In the genomic region with DNA sequence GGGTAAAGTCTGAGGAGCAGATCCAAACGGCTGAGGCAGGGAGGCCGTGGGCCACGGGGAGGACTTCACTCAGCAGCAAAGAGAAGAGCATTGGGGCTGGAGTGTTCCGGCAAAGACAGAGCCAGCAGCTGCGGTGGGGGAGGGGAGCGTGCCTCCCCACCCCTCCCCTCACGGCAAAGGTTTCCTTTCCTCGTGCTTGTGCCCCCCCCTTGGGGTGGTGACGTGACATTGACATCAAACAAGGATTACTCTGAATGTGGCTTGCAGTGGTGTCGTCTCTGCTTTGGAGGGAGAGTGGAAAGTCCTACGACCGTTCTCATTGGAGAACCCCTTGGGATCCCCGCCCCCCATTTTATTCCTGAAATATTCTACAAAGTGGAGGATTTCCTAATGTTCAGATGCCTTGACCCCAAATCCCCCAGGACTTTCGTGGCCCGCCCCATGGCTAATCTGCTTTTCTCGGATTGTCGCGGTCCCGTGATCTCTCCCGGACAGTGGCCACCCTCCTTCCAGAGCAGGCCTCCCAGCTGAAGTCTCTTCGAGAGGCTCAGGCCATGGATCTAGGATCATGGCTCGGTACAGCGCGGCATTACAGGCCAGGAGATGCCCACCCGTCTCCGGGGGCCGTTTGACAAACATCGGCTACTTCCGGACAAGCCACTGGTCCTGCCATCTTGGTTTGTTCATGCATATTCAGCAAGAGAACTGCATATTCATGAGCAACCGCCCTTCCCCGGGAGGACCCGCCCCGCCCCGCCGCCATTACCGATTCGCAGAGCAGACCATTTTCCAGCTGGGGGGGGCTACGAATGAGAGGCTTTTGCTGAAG, we compare ENCODE assay signal across 8 cellular contexts. TPM values are rescaled to one million over a fixed set of nuclear protein-coding genes. Genes with fewer than 3 reads are reported as not detected.
DNase-seq lines count a peak whose midpoint lies in the region; TF ChIP-seq lines count a peak whose summit lies in the region.

No MANE protein-coding gene starts in this region.

- peaks cover 65% of the 10 kb centered on the region for H3K4me1 Mint-ChIP-seq in neural progenitor cell

- POLR2A ChIA-PET in HEK293T (lab: Yijun Ruan, JAX): interaction anchor here (0.7 to 3.6 kb wide), 8 partner anchors 14 to 154 kb away, joined by 3 to 24 read pairs (median 3); a partner anchor contains a TSS

- H3K4me3 Mint-ChIP-seq in neural progenitor cell: peak overlapping the region; percentile 96

- H3K27me3 ChIP-seq in SJCRH30 (no peaks in the 10 kb centered on the region), neural progenitor cell (no peaks in the 10 kb centered on the region), stomach (no peaks in the 10 kb centered on the region)

- H2AFZ ChIP-seq in neural progenitor cell (replicated peaks): peak overlapping the region; percentile 88

- peak; percentile 96 for DNase-seq in ELF-1 (ENCODE audit: low read depth, low spot score)
- peak; percentile 84 for DNase-seq in HEK293T (ENCODE audit: extremely low spot score)
- peak; percentile 87 for DNase-seq in MV-4-11 (lab: John Stamatoyannopoulos, UW)
- peak; percentile 91 to 93 for DNase-seq in SJCRH30
- DNase-seq in activated naive CD4-positive, alpha-beta T cell treated with Interleukin-2 at 50 U/mL for 16 hours: peak; percentile 94
- DNase-seq in foreskin melanocyte: peak; percentile 95
- peak; percentile 94 for DNase-seq in neural progenitor cell (ENCODE audit: low spot score)
- DNase-seq in stomach: peak; percentile 90

- H3K36me3 ChIP-seq in SJCRH30: no peaks in the 10 kb centered on the region
- no peaks in the 10 kb centered on the region for H3K36me3 ChIP-seq in neural progenitor cell
- peaks cover 0 to 8% (median 0%) of the 10 kb centered on the region in 4 donors for H3K36me3 ChIP-seq in stomach

- peaks cover 36% of the 10 kb centered on the region for H3F3A ChIP-seq in neural progenitor cell (ENCODE audit: low read depth)

- H3K36me3 Mint-ChIP-seq in neural progenitor cell: peaks cover 14% of the 10 kb centered on the region

- H3K27ac Mint-ChIP-seq in neural progenitor cell: peak overlapping the region; percentile 100

- CTCF ChIA-PET in HEK293T (lab: Yijun Ruan, JAX): no interaction called here

- no peaks in the 10 kb centered on the region; the same call in 1 of the 2 replicates for H3K4me1 ChIP-seq in SJCRH30
- H3K4me1 ChIP-seq in neural progenitor cell: peaks cover 33% of the 10 kb centered on the region
- H3K4me1 ChIP-seq in stomach: peaks cover 25 to 74% (median 65%) of the 10 kb centered on the region in 4 donors

- peaks cover 39% of the 10 kb centered on the region for H4K20me1 ChIP-seq in neural progenitor cell (ENCODE audit: low read depth)

- TF ChIP-seq CTCF in neural progenitor cell (IDR thresholded peaks at IDR 0.05): no peak
- TF ChIP-seq CTCF in stomach (IDR thresholded peaks at IDR 0.05): no peak

- H3K4me2 ChIP-seq in neural progenitor cell: peak overlapping the region; percentile 99

- H3K9me3 ChIP-seq in SJCRH30 (replicated peaks): no peaks in the 10 kb centered on the region
- H3K9me3 ChIP-seq in neural progenitor cell (ENCODE audit: low read depth): no peaks in the 10 kb centered on the region
- no peaks in the 10 kb centered on the region for H3K9me3 ChIP-seq in stomach

- intact Hi-C loops in stomach (cut with DNase I; ENCODE audit: low total_unique reads): no loop called here

- peaks cover 59% of the 10 kb centered on the region for H3K79me2 ChIP-seq in neural progenitor cell (ENCODE audit: low read depth)

- TF ChIP-seq POLR2A in stomach (IDR thresholded peaks at IDR 0.05): peak in 1 of 4 donors; percentile 60

- peaks cover 9% of the 10 kb centered on the region for H3K27me3 Mint-ChIP-seq in neural progenitor cell (ENCODE audit: insufficient read depth, low read depth)

- H3K27ac ChIP-seq in SJCRH30: peak overlapping the region; percentile 98
- peak overlapping the region; percentile 97 for H3K27ac ChIP-seq in neural progenitor cell
- H3K27ac ChIP-seq in stomach: peak overlapping the region; percentile 94 to 100 (median 99)

- no peaks in the 10 kb centered on the region for H3K9me3 Mint-ChIP-seq in neural progenitor cell

- H3K4me3 ChIP-seq in SJCRH30 (peak overlapping the region; percentile 65), neural progenitor cell (peak overlapping the region; percentile 60), stomach (peak overlapping the region; percentile 55 to 71 (median 60))

- TF ChIP-seq EP300 in stomach (IDR thresholded peaks at IDR 0.05): peak; percentile 75

- peak overlapping the region; percentile 76 for H3K9ac ChIP-seq in neural progenitor cell

- WGBS in stomach, 5 donors: 0 to 1% (median 1%) methylated on average over 24 to 38 of the region's 38 CpGs

TF ChIP-seq in HEK293T, 16 proteins besides CTCF, POLR2A, EP300 and RAD21:
- TF ChIP-seq TARDBP (IDR thresholded peaks at IDR 0.05) (no peak), ELF4 (IDR thresholded peaks at IDR 0.05) (peak; percentile 74), L3MBTL2 (conservative IDR thresholded peaks at IDR 0.05) (peak; percentile 17; the same call in 1 of the 2 replicates)
TF ChIP-seq in HEK293T: peak in this region for 2.

RNA-seq across cellular contexts. Expression of a gene that starts 0.7 kb away (rescaled TPM):
- total RNA-seq in SJCRH30 (2014; rRNA removed; shearing (Covaris generic)): 27.7 and 32.0 TPM in 2 replicates
- total RNA-seq in neural progenitor cell (ENCODE audit: low replicate concordance): 32.7 and 51.4 TPM in 2 replicates
- 100 to 1,000 TPM in 2 of 5 donors, 10 to 100 TPM in 3; 55.4 to 750 (median 85.2) TPM for total RNA-seq in stomach
- polyA plus RNA-seq in stomach: 10 to 100 TPM in 1 of 3 donors, 1 to 10 TPM in 2; 8.1 to 12.7 (median 10.0) TPM

RNA-seq across cellular contexts. Expression of a gene that starts 2.2 kb away (rescaled TPM):
- total RNA-seq in SJCRH30 (2014; rRNA removed; shearing (Covaris generic)): not detected in 2 replicates
- total RNA-seq in neural progenitor cell (ENCODE audit: low replicate concordance) (not detected in 2 replicates), stomach (not detected)
- not detected for polyA plus RNA-seq in stomach

RNA-seq across cellular contexts. Expression of a gene that starts 4.0 kb away (rescaled TPM):
- total RNA-seq in SJCRH30 (2014; rRNA removed; shearing (Covaris generic)): 4.7 and 5.3 TPM in 2 replicates
- total RNA-seq in neural progenitor cell (ENCODE audit: low replicate concordance) (5.4 and 15.5 TPM in 2 replicates), stomach (10 to 100 TPM; 15.8 to 31.5 (median 29.0) TPM)
- 10 to 100 TPM; 16.3 to 18.0 (median 17.9) TPM for polyA plus RNA-seq in stomach

RNA-seq across cellular contexts. Expression of a gene that starts 38.6 kb away (rescaled TPM):
- 33.3 and 36.9 TPM in 2 replicates for total RNA-seq in SJCRH30 (2014; rRNA removed; shearing (Covaris generic))
- total RNA-seq in neural progenitor cell (ENCODE audit: low replicate concordance): 7.4 and 7.5 TPM in 2 replicates
- total RNA-seq in stomach: 1 to 10 TPM in 3 of 5 donors, not detected in 2; 1.8 to 6.4 (median 4.2) TPM
- polyA plus RNA-seq in stomach: 10 to 100 TPM in 2 of 3 donors, 1 to 10 TPM in 1; 9.2 to 12.0 (median 10.7) TPM

RNA-seq across cellular contexts. Expression of a gene that starts 44.1 kb away (rescaled TPM):
- 4.0 and 5.0 TPM in 2 replicates for total RNA-seq in SJCRH30 (2014; rRNA removed; shearing (Covaris generic))
- total RNA-seq in neural progenitor cell (ENCODE audit: low replicate concordance) (7.6 and 14.9 TPM in 2 replicates), stomach (10 to 100 TPM in 1 of 5 donors, under 1 TPM in 1, not detected in 3; 0.37 to 15.6 TPM)
- 1 to 10 TPM in 1 of 3 donors, under 1 TPM in 1, not detected in 1; 0.50 to 2.9 TPM for polyA plus RNA-seq in stomach

Comparison
In these comparisons a context has a peak if more than half of its experiments do, and no peak if none do; other contexts are left out.
1. Peak in every context shown above with its lines: DNase-seq, H3K4me3 ChIP-seq and H3K27ac ChIP-seq.